ENCODE assay signal across 1 cellular context in genomic region chr7:150954986-150955518, GRCh38.
TF ChIP-seq lines count a peak whose summit lies in the region.

No MANE protein-coding gene starts in this region.

TF ChIP-seq in GM23338, 12 proteins besides CTCF, POLR2A, EP300 and RAD21 (continued from another document):
- TF ChIP-seq, protein P1, sequence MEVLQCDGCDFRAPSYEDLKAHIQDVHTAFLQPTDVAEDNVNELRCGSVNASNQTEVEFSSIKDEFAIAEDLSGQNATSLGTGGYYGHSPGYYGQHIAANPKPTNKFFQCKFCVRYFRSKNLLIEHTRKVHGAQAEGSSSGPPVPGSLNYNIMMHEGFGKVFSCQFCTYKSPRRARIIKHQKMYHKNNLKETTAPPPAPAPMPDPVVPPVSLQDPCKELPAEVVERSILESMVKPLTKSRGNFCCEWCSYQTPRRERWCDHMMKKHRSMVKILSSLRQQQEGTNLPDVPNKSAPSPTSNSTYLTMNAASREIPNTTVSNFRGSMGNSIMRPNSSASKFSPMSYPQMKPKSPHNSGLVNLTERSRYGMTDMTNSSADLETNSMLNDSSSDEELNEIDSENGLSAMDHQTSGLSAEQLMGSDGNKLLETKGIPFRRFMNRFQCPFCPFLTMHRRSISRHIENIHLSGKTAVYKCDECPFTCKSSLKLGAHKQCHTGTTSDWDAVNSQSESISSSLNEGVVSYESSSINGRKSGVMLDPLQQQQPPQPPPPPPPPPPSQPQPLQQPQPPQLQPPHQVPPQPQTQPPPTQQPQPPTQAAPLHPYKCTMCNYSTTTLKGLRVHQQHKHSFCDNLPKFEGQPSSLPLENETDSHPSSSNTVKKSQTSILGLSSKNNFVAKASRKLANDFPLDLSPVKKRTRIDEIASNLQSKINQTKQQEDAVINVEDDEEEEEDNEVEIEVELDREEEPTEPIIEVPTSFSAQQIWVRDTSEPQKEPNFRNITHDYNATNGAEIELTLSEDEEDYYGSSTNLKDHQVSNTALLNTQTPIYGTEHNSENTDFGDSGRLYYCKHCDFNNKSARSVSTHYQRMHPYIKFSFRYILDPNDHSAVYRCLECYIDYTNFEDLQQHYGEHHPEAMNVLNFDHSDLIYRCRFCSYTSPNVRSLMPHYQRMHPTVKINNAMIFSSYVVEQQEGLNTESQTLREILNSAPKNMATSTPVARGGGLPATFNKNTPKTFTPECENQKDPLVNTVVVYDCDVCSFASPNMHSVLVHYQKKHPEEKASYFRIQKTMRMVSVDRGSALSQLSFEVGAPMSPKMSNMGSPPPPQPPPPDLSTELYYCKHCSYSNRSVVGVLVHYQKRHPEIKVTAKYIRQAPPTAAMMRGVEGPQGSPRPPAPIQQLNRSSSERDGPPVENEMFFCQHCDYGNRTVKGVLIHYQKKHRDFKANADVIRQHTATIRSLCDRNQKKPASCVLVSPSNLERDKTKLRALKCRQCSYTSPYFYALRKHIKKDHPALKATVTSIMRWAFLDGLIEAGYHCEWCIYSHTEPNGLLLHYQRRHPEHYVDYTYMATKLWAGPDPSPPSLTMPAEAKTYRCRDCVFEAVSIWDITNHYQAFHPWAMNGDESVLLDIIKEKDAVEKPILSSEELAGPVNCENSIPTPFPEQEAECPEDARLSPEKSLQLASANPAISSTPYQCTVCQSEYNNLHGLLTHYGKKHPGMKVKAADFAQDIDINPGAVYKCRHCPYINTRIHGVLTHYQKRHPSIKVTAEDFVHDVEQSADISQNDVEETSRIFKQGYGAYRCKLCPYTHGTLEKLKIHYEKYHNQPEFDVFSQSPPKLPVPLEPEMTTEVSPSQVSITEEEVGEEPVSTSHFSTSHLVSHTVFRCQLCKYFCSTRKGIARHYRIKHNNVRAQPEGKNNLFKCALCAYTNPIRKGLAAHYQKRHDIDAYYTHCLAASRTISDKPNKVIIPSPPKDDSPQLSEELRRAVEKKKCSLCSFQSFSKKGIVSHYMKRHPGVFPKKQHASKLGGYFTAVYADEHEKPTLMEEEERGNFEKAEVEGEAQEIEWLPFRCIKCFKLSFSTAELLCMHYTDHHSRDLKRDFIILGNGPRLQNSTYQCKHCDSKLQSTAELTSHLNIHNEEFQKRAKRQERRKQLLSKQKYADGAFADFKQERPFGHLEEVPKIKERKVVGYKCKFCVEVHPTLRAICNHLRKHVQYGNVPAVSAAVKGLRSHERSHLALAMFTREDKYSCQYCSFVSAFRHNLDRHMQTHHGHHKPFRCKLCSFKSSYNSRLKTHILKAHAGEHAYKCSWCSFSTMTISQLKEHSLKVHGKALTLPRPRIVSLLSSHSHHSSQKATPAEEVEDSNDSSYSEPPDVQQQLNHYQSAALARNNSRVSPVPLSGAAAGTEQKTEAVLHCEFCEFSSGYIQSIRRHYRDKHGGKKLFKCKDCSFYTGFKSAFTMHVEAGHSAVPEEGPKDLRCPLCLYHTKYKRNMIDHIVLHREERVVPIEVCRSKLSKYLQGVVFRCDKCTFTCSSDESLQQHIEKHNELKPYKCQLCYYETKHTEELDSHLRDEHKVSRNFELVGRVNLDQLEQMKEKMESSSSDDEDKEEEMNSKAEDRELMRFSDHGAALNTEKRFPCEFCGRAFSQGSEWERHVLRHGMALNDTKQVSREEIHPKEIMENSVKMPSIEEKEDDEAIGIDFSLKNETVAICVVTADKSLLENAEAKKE (CRISPR knock-in tag; IDR thresholded peaks at IDR 0.05), result no peak
- TF ChIP-seq EZH2 (IDR thresholded peaks at IDR 0.05; ENCODE audit: low read depth, unreplicated experiment) (no peak), EZH2phosphoT487 (IDR thresholded peaks at IDR 0.05; ENCODE audit: unreplicated experiment) (no peak), STAT1 (IDR thresholded peaks at IDR 0.05; ENCODE audit: unreplicated experiment) (no peak), CREB1 (CRISPR knock-in tag; IDR thresholded peaks at IDR 0.05; ENCODE audit: low read depth) (no peak)
TF ChIP-seq in GM23338: peak in this region for 0.
